In genomic region chr1:159000070-159000409, GRCh38 we compare ENCODE assay signal across 9 cellular contexts. TPM values are rescaled to one million over a fixed set of nuclear protein-coding genes. Genes with fewer than 3 reads are reported as not detected.
DNase-seq lines count a peak whose midpoint lies in the region; ATAC-seq, FAIRE-seq and TF ChIP-seq lines count a peak whose summit lies in the region.
"Had no signal": no experiment of that assay in that cellular context is flagged by ENCODE, and none has a peak within 500 bp of the region (broad histone marks: within the 10 kb centered on the region; RNA-seq: fewer than 3 reads in every experiment).

No MANE protein-coding gene starts in this region.

- H3K27me3 ChIP-seq in GM23338 (ENCODE audit: insufficient read depth) = peaks cover 19% of the 10 kb centered on the region
- no peaks in the 10 kb centered on the region for H3K27me3 ChIP-seq in K562 (ENCODE audit: control insufficient read depth in 2 of 2, insufficient read depth in 2 of 2, low read length in 2 of 2)
- H3K27me3 ChIP-seq in right cardiac atrium (ENCODE audit: control insufficient read depth, insufficient read depth) = no peaks in the 10 kb centered on the region
- H3K27me3 ChIP-seq in prostate gland (replicated peaks; ENCODE audit: insufficient read depth) = no peaks in the 10 kb centered on the region

- ATAC-seq in GM23338 (peak; percentile 13; the same call in 2 of the 3 replicates), K562 (no peak), right cardiac atrium (no peak)
- no peak for ATAC-seq in activated CD4-positive, CD25-positive, alpha-beta regulatory T cell treated with anti-CD3 and anti-CD28 coated beads, Interleukin-2, amount 50 U/mL, for 24 hours

- H3K9me1 ChIP-seq in K562 (ENCODE audit: control insufficient read depth, insufficient read depth, low read length) = no peaks in the 10 kb centered on the region

- H3K27ac Mint-ChIP-seq in GM23338 = peak overlapping the region; percentile 72

- in situ Hi-C loops in K562 (cut with MboI) = loop anchor here (10.0 kb wide), 1 partner anchor 335 kb away; no protein-coding TSS in a partner anchor
- in situ Hi-C loops in KBM-7 (cut with MboI; ENCODE audit: low pct_unique_long_range_greater_than_20kb, low sequenced_read_pairs) = no loop called here

- H3K9me3 ChIP-seq in K562 (replicated peaks; ENCODE audit: control insufficient read depth, insufficient read depth, low read depth, low read length) = no peaks in the 10 kb centered on the region
- H3K9me3 ChIP-seq in right cardiac atrium (ENCODE audit: control insufficient read depth, low read length) = no peaks in the 10 kb centered on the region
- H3K9me3 ChIP-seq in prostate gland = no peaks in the 10 kb centered on the region

- H3K4me3 Mint-ChIP-seq in GM23338 = peak overlapping the region; percentile 74

- POLR2A ChIA-PET in K562 (lab: Yijun Ruan, JAX) = no interaction called here

- peaks cover 20% of the 10 kb centered on the region for H3K27me3 Mint-ChIP-seq in GM23338 (ENCODE audit: insufficient read depth, low read depth, poor library complexity)

- H3K9ac ChIP-seq in K562 (ENCODE audit: insufficient read depth in 1 of 2, low read depth in 2 of 2, low read length in 2 of 2) = no peak overlapping the region

- H3F3A ChIP-seq in GM23338 (replicated peaks; ENCODE audit: low read depth) = no peaks in the 10 kb centered on the region

- peaks cover 20% of the 10 kb centered on the region for H3K4me1 Mint-ChIP-seq in GM23338

- no peaks in the 10 kb centered on the region for H3K36me3 Mint-ChIP-seq in GM23338 (ENCODE audit: low read depth)

- H3K27ac ChIP-seq in GM23338 (ENCODE audit: low read depth) (peak overlapping the region; percentile 23; the same call in 1 of the 2 replicates), K562 (ENCODE audit: extremely low read depth, low read depth, low read length) (no peak overlapping the region), right cardiac atrium (ENCODE audit: low read length) (peak overlapping the region; percentile 97), prostate gland (peak overlapping the region; percentile 68 to 72)

- H3K4me1 ChIP-seq in GM23338 (ENCODE audit: insufficient read depth) = peaks cover 22% of the 10 kb centered on the region
- H3K4me1 ChIP-seq in K562 (replicated peaks in 1 of 2; ENCODE audit: control insufficient read depth in 2 of 2, insufficient read depth in 2 of 2, low read length in 2 of 2) = no peaks in the 10 kb centered on the region; a peak in 1 of 5 replicates
- H3K4me1 ChIP-seq in right cardiac atrium (ENCODE audit: control insufficient read depth, insufficient read depth, low read length) = no peaks in the 10 kb centered on the region
- H3K4me1 ChIP-seq in prostate gland (replicated peaks) = no peaks in the 10 kb centered on the region

- H2AFZ ChIP-seq in GM23338 (no peak overlapping the region), K562 (ENCODE audit: low read depth, low read length) (0 out of 2 replicates have a peak overlapping the region, but pooled peaks have one; percentile 1)

- TF ChIP-seq RAD21 in K562 (CRISPR knock-in tag; conservative IDR thresholded peaks at IDR 0.05 in 1 of 2, IDR thresholded peaks at IDR 0.05 in 1 of 2) = no peak

- CTCF ChIA-PET in K562 (lab: Yijun Ruan, JAX; ENCODE audit: low intra/inter-chr PET ratio) = interaction anchor here (0.6 kb wide), 1 partner anchor 797 kb away, joined by 3 read pairs; no protein-coding TSS in a partner anchor

- H3K36me3 ChIP-seq in GM23338 (ENCODE audit: insufficient read depth) (no peaks in the 10 kb centered on the region), K562 (ENCODE audit: control insufficient read depth, insufficient read depth, low read length) (no peaks in the 10 kb centered on the region), prostate gland (no peaks in the 10 kb centered on the region)

- H3K9me3 Mint-ChIP-seq in GM23338 = no peaks in the 10 kb centered on the region; the same call in 2 of the 3 replicates

- H4K20me1 ChIP-seq in GM23338 (replicated peaks; ENCODE audit: insufficient read depth) = no peaks in the 10 kb centered on the region
- no peaks in the 10 kb centered on the region for H4K20me1 ChIP-seq in K562 (replicated peaks; ENCODE audit: control insufficient read depth, insufficient read depth, low read length)

- no TSS peak for BruUV-seq in K562 (replicated peaks; lab: Mats Ljungman, UMichigan)

- H3K4me2 ChIP-seq in GM23338 (peak overlapping the region; percentile 75), K562 (ENCODE audit: insufficient read depth, low read length) (no peak overlapping the region)

- TF ChIP-seq CTCF in GM23338 (conservative IDR thresholded peaks at IDR 0.05; ENCODE audit: low read depth in 2 of 2) (no peak), K562 (IDR thresholded peaks at IDR 0.05 in 2 of 3, conservative IDR thresholded peaks at IDR 0.05 in 1 of 3; ENCODE audit: insufficient read depth in 2 of 3, low read depth in 1 of 3, low read length in 3 of 3) (no peak), prostate gland (IDR thresholded peaks at IDR 0.05) (no peak)

- no peaks in the 10 kb centered on the region for H3K9me2 ChIP-seq in GM23338 (ENCODE audit: insufficient read depth)

- H3K4me3 ChIP-seq in GM23338 (peak overlapping the region; percentile 50), K562 (no peak overlapping the region), right cardiac atrium (ENCODE audit: low read length) (peak overlapping the region; percentile 76), prostate gland (peak overlapping the region; percentile 19 to 23)

- intact Hi-C loops in K562 (cut with micrococcal nuclease) (no loop called here), right cardiac atrium (cut with DNase I) (no loop called here), prostate gland (cut with DNase I) (no loop called here)

- DNase-seq in GM23338 (ENCODE audit: low spot score) = no peak
- DNase-seq in K562 (ENCODE audit: extremely low read depth in 1 of 4, low spot score in 3 of 4) = no peak
- DNase-seq in right cardiac atrium = no peak
- DNase-seq in prostate gland (ENCODE audit: low spot score) = no peak
- no peak for DNase-seq in NCI-H128 (lab: John Stamatoyannopoulos, UW; ENCODE audit: unreplicated experiment)
- DNase-seq in pons (ENCODE audit: low spot score) = no peak
- DNase-seq in KBM-7 = no peak
- DNase-seq: stimulated activated CD4-positive, alpha-beta T cell treated with anti-CD3 and anti-CD28 coated beads, Interleukin-12 subunit alpha, Interleukin-12 subunit beta, amount 100 ng/mL, for 4 hours had no signal

- WGBS in K562 (ENCODE audit: insufficient coverage, low coverage, missing lambda C conversion rate) = 7% methylated on average over 6 of the region's 6 CpGs
- WGBS in right cardiac atrium = 19% methylated on average over 6 of the region's 6 CpGs
- 16% methylated on average over 6 of the region's 6 CpGs for WGBS in prostate gland

- no peak for TF ChIP-seq EP300 in K562 (IDR thresholded peaks at IDR 0.05; ENCODE audit: low read length)

- TF ChIP-seq POLR2A in K562 (conservative IDR thresholded peaks at IDR 0.05) (no peak), prostate gland (IDR thresholded peaks at IDR 0.05) (no peak)

- no peak for FAIRE-seq in K562 (lab: Jason Lieb, UNC)

- H3K79me2 ChIP-seq in GM23338 (replicated peaks; ENCODE audit: insufficient read depth) (no peaks in the 10 kb centered on the region), K562 (ENCODE audit: control insufficient read depth, insufficient read depth, low read length) (no peaks in the 10 kb centered on the region)

TF ChIP-seq in GM23338, 12 proteins besides CTCF, POLR2A, EP300 and RAD21 (continues in another document):
- TF ChIP-seq NANOG (IDR thresholded peaks at IDR 0.05; ENCODE audit: borderline replicate concordance) = no peak
- no peak for TF ChIP-seq EZH2phosphoT487 (IDR thresholded peaks at IDR 0.05; ENCODE audit: unreplicated experiment)
- no peak for TF ChIP-seq JUNB (IDR thresholded peaks at IDR 0.05; ENCODE audit: unreplicated experiment)
- TF ChIP-seq ZNF114 (CRISPR knock-in tag; IDR thresholded peaks at IDR 0.05) = no peak

TF ChIP-seq in K562, 482 proteins besides CTCF, POLR2A, EP300 and RAD21:
- TF ChIP-seq FOXJ2 (tag; IDR thresholded peaks at IDR 0.05) = peak; percentile 28; the same call in 1 of the 2 replicates
- no peak for TF ChIP-seq SRSF9 (IDR thresholded peaks at IDR 0.05; ENCODE audit: borderline replicate concordance, low read depth, low read length)

RNA-seq across cellular contexts. Expression of gene IFI16, which starts 9.7 kb away (rescaled TPM):
- 0.31 TPM in 1 of 2 replicates, not detected in the other for total RNA-seq in GM23338 (2014; rRNA removed; shearing (Covaris generic))
- polyA plus RNA-seq in GM23338 (2016; fragmentation: Nextera tagmentation; extraction: Ambion mirVana) (1.3 and 2.1 TPM in 2 replicates), K562 (2011; rRNA removed) (0.18 and 0.70 TPM in 2 replicates), K562 (2014; fragmentation: Illumina TruSeq; extraction: Trizol) (2.6 and 3.2 TPM in 2 replicates), K562 (2014; fragmentation: Nextera tagmentation; extraction: Ambion mirVana) (1 to 10 TPM; 1.7 to 2.8 TPM), K562 (2014; rRNA removed) (1.6 and 2.3 TPM in 2 replicates), right cardiac atrium (34.1 TPM)
- 0.25 and 0.32 TPM in 2 replicates for total RNA-seq in K562 (2011; cell fraction: chromatin; rRNA removed; ENCODE audit: low replicate concordance)
- total RNA-seq in K562 (2011; cell fraction: nucleolus; rRNA removed) = 0.17 TPM in 1 of 2 replicates, not detected in the other
- total RNA-seq in K562 (2011; cell fraction: nucleoplasm; rRNA removed) = 0.84 TPM in 1 of 2 replicates, not detected in the other
- total RNA-seq in K562 (2014; rRNA removed) (1.2 and 1.6 TPM in 2 replicates), K562 (2014; rRNA removed; fragmentation: Illumina TruSeq; extraction: Trizol) (0.45 and 1.0 TPM in 2 replicates), K562 (2015; rRNA removed; fragmentation: Illumina TruSeq; extraction: Trizol) (1.4 and 1.9 TPM in 2 replicates), K562 (2021) (1.1 and 1.8 TPM in 2 replicates), right cardiac atrium (10 to 100 TPM; 29.5 to 43.1 (median 34.1) TPM), prostate gland (10 to 100 TPM; 18.2 to 61.3 TPM)
- 0.04 and 0.19 TPM in 2 replicates for polyA plus RNA-seq in K562 (2011; cell fraction: cytosol; rRNA removed)
- polyA plus RNA-seq in K562 (2011; cell fraction: nucleus; rRNA removed) = 0.15 and 0.51 TPM in 2 replicates
- 2.9 and 16.3 TPM in 2 replicates for polyA plus RNA-seq in K562 (2012)
- 0.33 and 0.63 TPM in 2 replicates for polyA minus RNA-seq in K562 (2011; rRNA and poly(A)+ RNA removed)
- 0.67 TPM in 1 of 2 replicates, not detected in the other for polyA minus RNA-seq in K562 (2011; cell fraction: cytosol; rRNA and poly(A)+ RNA removed)
- polyA minus RNA-seq in K562 (2011; cell fraction: nucleus; rRNA and poly(A)+ RNA removed) = 0.27 TPM in 1 of 2 replicates, not detected in the other

Comparison
In these comparisons a context has a peak if more than half of its experiments do, and no peak if none do; other contexts are left out.
1. RNA of gene IFI16, which starts 9.7 kb away (total RNA-seq): 18.2 to 61.3 TPM in prostate gland and 29.5 to 43.1 TPM in right cardiac atrium; 0.17 to 1.9 TPM in K562 and 0.31 TPM in GM23338; every median in the first group is over 4 times any median in the second.